In the genomic region with DNA sequence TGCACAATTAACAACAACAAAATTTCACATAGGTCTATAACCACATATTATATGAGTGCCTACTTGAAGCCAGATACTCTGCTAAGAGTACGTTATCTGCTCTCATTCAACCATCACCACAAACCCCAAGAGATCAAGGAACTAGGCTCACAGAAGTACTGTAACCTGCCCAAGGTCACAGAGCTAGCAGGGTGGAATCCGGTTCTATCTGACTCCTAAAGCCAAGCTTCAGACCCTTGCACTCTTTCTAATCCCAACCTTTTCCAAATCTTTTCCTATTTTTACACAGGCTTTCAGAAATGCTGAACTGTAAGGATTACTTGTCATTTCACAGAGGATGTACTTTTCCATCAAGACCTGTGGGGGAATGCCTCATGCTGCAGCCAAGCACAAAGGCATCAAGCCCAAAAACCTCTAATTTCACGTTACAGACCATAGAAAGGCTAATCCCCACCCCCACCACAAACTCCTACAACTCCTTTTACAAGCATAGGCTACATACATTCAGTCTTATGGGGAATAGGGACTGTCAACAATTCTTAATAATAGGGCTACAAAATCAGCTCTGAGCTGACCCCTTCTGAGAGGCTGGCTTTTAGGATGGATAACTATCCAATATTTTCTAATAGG, we compare ENCODE assay signal across 8 cellular contexts. TPM values are rescaled to one million over a fixed set of nuclear protein-coding genes. Genes with fewer than 3 reads are reported as not detected.
DNase-seq lines count a peak whose midpoint lies in the region; TF ChIP-seq lines count a peak whose summit lies in the region.

No MANE protein-coding gene starts in this region.

- H3K4me3 ChIP-seq in GM06990 (replicated peaks; ENCODE audit: low read depth, low read length): peak overlapping the region; percentile 88
- H3K4me3 ChIP-seq in mammary epithelial cell (replicated peaks in 1 of 3; ENCODE audit: insufficient read depth in 1 of 3, low read depth in 2 of 3, low read length in 3 of 3): peak overlapping the region; percentile 85 to 88 (median 86)
- peak overlapping the region; percentile 78 to 92 for H3K4me3 ChIP-seq in muscle layer of duodenum (ENCODE audit: low read depth in 1 of 2, low read length in 2 of 2)

- H3K4me1 ChIP-seq in mammary epithelial cell (ENCODE audit: insufficient read depth, low read length): peaks cover 15% of the 10 kb centered on the region
- peaks cover 0 to 22% of the 10 kb centered on the region in 2 donors for H3K4me1 ChIP-seq in muscle layer of duodenum (ENCODE audit: control insufficient read depth in 1 of 2, insufficient read depth in 2 of 2, low read length in 2 of 2)

- POLR2A ChIA-PET in RWPE1 (lab: Yijun Ruan, JAX; ENCODE audit: low non-redundant PET): no interaction called here

- TF ChIP-seq CTCF in GM06990 (IDR thresholded peaks at IDR 0.05; ENCODE audit: insufficient read depth, low read length, poor library complexity, severe bottlenecking) (no peak), mammary epithelial cell (conservative IDR thresholded peaks at IDR 0.05 in 1 of 2, IDR thresholded peaks at IDR 0.05 in 1 of 2; ENCODE audit: extremely low read depth in 1 of 2, insufficient read depth in 1 of 2, low read depth in 1 of 2, low read length in 2 of 2) (no peak), RWPE1 (conservative IDR thresholded peaks at IDR 0.05; ENCODE audit: low read depth) (no peak)

- DNase-seq in GM06990 (ENCODE audit: extremely low read depth, insufficient read length) (no peak), NAMALWA (ENCODE audit: low spot score) (peak; percentile 56), mammary epithelial cell (no peak), RWPE1 (ENCODE audit: low spot score) (no peak), C1 segment of cervical spinal cord (lab: John Stamatoyannopoulos, UW) (no peak), islet precursor cell (no peak)
- no peak for DNase-seq in NK-92 treated with Interleukin-12 subunit alpha and Interleukin-12 subunit beta, amount 100 ng/mL, for 24 hours (lab: John Stamatoyannopoulos, UW)

- dilution Hi-C loops in mammary epithelial cell (cut with HindIII; ENCODE audit: low sequenced_read_pairs): no loop called here

- peak overlapping the region; percentile 97 for H3K4me2 ChIP-seq in mammary epithelial cell (ENCODE audit: insufficient read depth, low read depth, low read length)

- no peaks in the 10 kb centered on the region for H3K27me3 ChIP-seq in GM06990 (replicated peaks; ENCODE audit: control insufficient read depth, insufficient read depth, low read length)
- no peaks in the 10 kb centered on the region for H3K27me3 ChIP-seq in mammary epithelial cell (ENCODE audit: insufficient read depth, low read length)
- H3K27me3 ChIP-seq in muscle layer of duodenum (ENCODE audit: low read depth, low read length): no peaks in the 10 kb centered on the region

- in situ Hi-C loops in mammary epithelial cell (cut with MboI; ENCODE audit: low sequenced_read_pairs in 2 of 2): no loop called here

- H3K79me2 ChIP-seq in mammary epithelial cell (ENCODE audit: insufficient read depth, low read length): peaks cover 31% of the 10 kb centered on the region

- WGBS in mammary epithelial cell (ENCODE audit: low coverage, missing lambda C conversion rate): 28% methylated on average over 3 of the region's 3 CpGs

- CTCF ChIA-PET in mammary epithelial cell (lab: Charles Lee; ENCODE audit: low non-redundant PET) (no interaction called here), RWPE1 (lab: Yijun Ruan, JAX) (interaction anchor here (0.7 kb wide), 1 partner anchor 30 kb away, joined by 3 read pairs; no protein-coding TSS in a partner anchor)

- H3K36me3 ChIP-seq in GM06990 (ENCODE audit: control insufficient read depth, insufficient read depth, low read length): no peaks in the 10 kb centered on the region
- H3K36me3 ChIP-seq in mammary epithelial cell (ENCODE audit: insufficient read depth, low read length): no peaks in the 10 kb centered on the region
- H3K36me3 ChIP-seq in muscle layer of duodenum (ENCODE audit: control insufficient read depth in 1 of 2, insufficient read depth in 2 of 2, low read length in 2 of 2): no peaks in the 10 kb centered on the region

- intact Hi-C loops in mammary epithelial cell (cut with micrococcal nuclease): no loop called here

- H3K9ac ChIP-seq in mammary epithelial cell (ENCODE audit: insufficient read depth, low read length): peak overlapping the region; percentile 85

- H2AFZ ChIP-seq in mammary epithelial cell (ENCODE audit: low read depth, low read length): peak overlapping the region; percentile 35

- no peaks in the 10 kb centered on the region for H3K9me3 ChIP-seq in mammary epithelial cell (replicated peaks; ENCODE audit: insufficient read depth, low read length)
- H3K9me3 ChIP-seq in muscle layer of duodenum (ENCODE audit: control insufficient read depth in 1 of 2, low read length in 2 of 2): no peaks in the 10 kb centered on the region

- no peak overlapping the region for H3K27ac ChIP-seq in mammary epithelial cell (ENCODE audit: insufficient read depth, low read depth, low read length)
- H3K27ac ChIP-seq in muscle layer of duodenum (ENCODE audit: low read length): no peak overlapping the region
- no peak overlapping the region for H3K27ac ChIP-seq in RWPE1

- BruUV-seq in mammary epithelial cell (replicated peaks; lab: Mats Ljungman, UMichigan): no TSS peak

- no peaks in the 10 kb centered on the region for H4K20me1 ChIP-seq in mammary epithelial cell (ENCODE audit: insufficient read depth, low read length)

RNA-seq across cellular contexts. Expression of gene PRCP, which starts 0.9 kb away (rescaled TPM):
- total RNA-seq in mammary epithelial cell: 10 to 100 TPM; 25.5 to 31.8 TPM
- polyA plus RNA-seq in mammary epithelial cell: 30.9 TPM
- polyA minus RNA-seq in mammary epithelial cell: 40.5 TPM

RNA-seq across cellular contexts. Expression of gene DDIAS, which starts 2.2 kb away (rescaled TPM):
- total RNA-seq in mammary epithelial cell: 10 to 100 TPM in 1 of 2 donors, 1 to 10 TPM in 1; 1.3 to 10.5 TPM
- 12.7 TPM for polyA plus RNA-seq in mammary epithelial cell
- 0.57 TPM for polyA minus RNA-seq in mammary epithelial cell
